In the genomic region with DNA sequence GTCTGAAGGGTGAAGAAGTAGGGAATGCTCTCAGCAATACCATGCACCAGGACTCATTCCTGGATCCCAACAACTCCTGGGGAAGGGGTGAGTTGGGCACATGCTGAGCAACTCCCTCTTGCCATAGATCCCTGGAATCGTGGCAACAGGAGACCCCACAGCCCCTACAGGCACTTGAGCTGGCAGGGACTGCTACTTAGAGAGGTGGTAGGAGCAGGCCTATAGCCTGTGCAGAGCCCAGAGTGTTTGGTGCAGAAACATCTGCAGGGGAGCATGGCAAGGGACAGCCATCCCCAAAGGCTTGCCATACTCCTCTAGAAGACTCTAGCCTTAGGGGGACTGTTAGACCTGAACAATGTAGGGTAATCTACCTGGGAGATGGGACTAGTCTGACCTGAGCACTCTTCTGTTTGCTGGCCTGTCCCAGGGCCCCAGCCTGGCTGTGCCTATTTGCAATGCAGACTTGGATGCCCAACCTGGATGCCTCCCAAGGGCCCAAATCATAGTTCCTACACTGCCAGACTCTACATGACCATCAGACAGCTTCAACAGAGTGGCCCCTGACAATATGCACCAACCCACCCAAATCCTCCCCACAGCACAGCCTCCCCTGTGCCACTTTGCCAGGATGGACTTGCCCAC, we compare ENCODE assay signal across 34 cellular contexts.
"Had no signal": no experiment of that assay in that cellular context is flagged by ENCODE, and none has a peak within 500 bp of the region (broad histone marks: within the 10 kb centered on the region; RNA-seq: fewer than 3 reads in every experiment).

No MANE protein-coding gene starts in this region.

- H3K9me3 ChIP-seq: adrenal gland, body of pancreas, breast epithelium had no signal

- H3K27ac Mint-ChIP-seq: activated B cell treated with CpG ODN at 0.5 μM for 24 hours; activated CD4-positive, alpha-beta memory T cell treated with anti-CD3 and anti-CD28 coated beads for 36 hours; activated CD4-positive, alpha-beta T cell treated with anti-CD3 and anti-CD28 coated beads, Interleukin-2, amount 10 ng/mL, durations not matched to agents 24 days and 14 days; activated CD8-positive, alpha-beta T cell treated with anti-CD3 and anti-CD28 coated beads for 36 hours; activated naive CD4-positive, alpha-beta T cell treated with anti-CD3 and anti-CD28 coated beads for 36 hours; activated naive CD4-positive, alpha-beta T cell treated with anti-CD3 and anti-CD28 coated beads, Interleukin-2, amount 50 U/mL, for 72 hours; activated naive CD8-positive, alpha-beta T cell treated with anti-CD3 and anti-CD28 coated beads for 36 hours; activated T-cell treated with anti-CD3 and anti-CD28 coated beads, Interleukin-2, amount 50 U/mL, for 72 hours; activated T-helper 1 cell treated with anti-CD3 and anti-CD28 coated beads, Interleukin-12 subunit alpha, Interleukin-12 subunit beta, Interleukin-2, Interleukin-4 antibody, amounts not matched to agents 30 ng/mL and 10 ng/mL and 1 ng/mL, durations not matched to agents 14 hours and 24 hours and 36 hours; activated T-helper 17 cell treated with anti-CD3 and anti-CD28 coated beads, Interleukin-2, amount 50 U/mL, for 72 hours; T-cell; T-helper 17 cell had no signal

- H3K27me3 ChIP-seq: adrenal gland, body of pancreas, brain microvascular endothelial cell, breast epithelium had no signal

- H3K27me3 Mint-ChIP-seq: activated B cell treated with CpG ODN at 0.5 μM for 24 hours; activated CD4-positive, alpha-beta memory T cell treated with anti-CD3 and anti-CD28 coated beads for 36 hours; activated CD4-positive, alpha-beta T cell treated with anti-CD3 and anti-CD28 coated beads, Interleukin-2, amount 10 ng/mL, durations not matched to agents 24 days and 14 days; activated CD8-positive, alpha-beta T cell treated with anti-CD3 and anti-CD28 coated beads for 36 hours; activated naive CD8-positive, alpha-beta T cell treated with anti-CD3 and anti-CD28 coated beads for 36 hours; activated T-helper 17 cell treated with anti-CD3 and anti-CD28 coated beads, Interleukin-2, amount 50 U/mL, for 72 hours; T-cell; T-helper 17 cell had no signal

- H3K36me3 Mint-ChIP-seq: activated CD4-positive, alpha-beta memory T cell treated with anti-CD3 and anti-CD28 coated beads for 36 hours; activated naive CD4-positive, alpha-beta T cell treated with anti-CD3 and anti-CD28 coated beads, Interleukin-2, amount 50 U/mL, for 72 hours; activated naive CD8-positive, alpha-beta T cell treated with anti-CD3 and anti-CD28 coated beads for 36 hours; T-cell had no signal

- ATAC-seq: activated CD8-positive, alpha-beta T cell treated with anti-CD3 and anti-CD28 coated beads for 36 hours; activated naive CD4-positive, alpha-beta T cell treated with anti-CD3 and anti-CD28 coated beads, Interleukin-2, amount 50 U/mL, for 72 hours; activated T-cell treated with anti-CD3 and anti-CD28 coated beads, Interleukin-2, amount 50 U/mL, for 4 hours; activated T-cell treated with anti-CD3 and anti-CD28 coated beads, Interleukin-2, amount 50 U/mL, for 72 hours; activated T-helper 17 cell treated with anti-CD3 and anti-CD28 coated beads, Interleukin-2, amount 50 U/mL, for 72 hours; body of pancreas; T-cell; T-helper 17 cell had no signal

- H3K4me1 Mint-ChIP-seq: activated B cell treated with CpG ODN at 0.5 μM for 24 hours; activated CD4-positive, alpha-beta T cell treated with anti-CD3 and anti-CD28 coated beads, Interleukin-2, amount 10 ng/mL, durations not matched to agents 24 days and 14 days; activated naive CD8-positive, alpha-beta T cell treated with anti-CD3 and anti-CD28 coated beads for 36 hours; activated T-helper 17 cell treated with anti-CD3 and anti-CD28 coated beads, Interleukin-2, amount 50 U/mL, for 72 hours; T-cell; T-helper 17 cell had no signal

- H3K36me3 ChIP-seq: adrenal gland, brain microvascular endothelial cell, breast epithelium had no signal

- H3K4me1 ChIP-seq: adrenal gland, body of pancreas, breast epithelium had no signal

- H3K27ac ChIP-seq: adrenal gland, body of pancreas, brain microvascular endothelial cell, breast epithelium, VCaP had no signal

- H3K4me3 ChIP-seq: adrenal gland, body of pancreas, breast epithelium had no signal

- H3K4me3 Mint-ChIP-seq: activated B cell treated with CpG ODN at 0.5 μM for 24 hours; activated CD4-positive, alpha-beta memory T cell treated with anti-CD3 and anti-CD28 coated beads for 36 hours; activated CD4-positive, alpha-beta T cell treated with anti-CD3 and anti-CD28 coated beads, Interleukin-2, amount 10 ng/mL, durations not matched to agents 24 days and 14 days; activated CD8-positive, alpha-beta T cell treated with anti-CD3 and anti-CD28 coated beads for 36 hours; activated naive CD4-positive, alpha-beta T cell treated with anti-CD3 and anti-CD28 coated beads for 36 hours; activated naive CD8-positive, alpha-beta T cell treated with anti-CD3 and anti-CD28 coated beads for 36 hours; activated T-cell treated with anti-CD3 and anti-CD28 coated beads, Interleukin-2, amount 50 U/mL, for 4 hours; activated T-cell treated with anti-CD3 and anti-CD28 coated beads, Interleukin-2, amount 50 U/mL, for 72 hours; activated T-helper 1 cell treated with anti-CD3 and anti-CD28 coated beads, Interleukin-12 subunit alpha, Interleukin-12 subunit beta, Interleukin-2, Interleukin-4 antibody, amounts not matched to agents 30 ng/mL and 10 ng/mL and 1 ng/mL, durations not matched to agents 14 hours and 24 hours and 36 hours; activated T-helper 17 cell treated with anti-CD3 and anti-CD28 coated beads, Interleukin-2, amount 50 U/mL, for 72 hours; T-cell; T-helper 17 cell had no signal

- FAIRE-seq: astrocyte, TTC549 had no signal

- DNase-seq: activated B cell treated with CpG ODN at 0.5 μM for 24 hours; activated CD4-positive, alpha-beta memory T cell treated with anti-CD3 and anti-CD28 coated beads for 36 hours; activated CD4-positive, alpha-beta T cell treated with anti-CD3 and anti-CD28 coated beads for 4 hours; activated CD4-positive, alpha-beta T cell treated with anti-CD3 and anti-CD28 coated beads, Interleukin-2, amount 10 ng/mL, durations not matched to agents 24 days and 14 days; activated CD4-positive, alpha-beta T cell treated with anti-CD3 and anti-CD28 coated beads, Interleukin-2, amount 50 U/mL, for 1 hour; activated CD4-positive, alpha-beta T cell treated with anti-CD3 and anti-CD28 coated beads, Interleukin-2, amount 50 U/mL, for 4 hours; activated CD4-positive, CD25-positive, alpha-beta regulatory T cell treated with anti-CD3 and anti-CD28 coated beads, Interleukin-2, amount 50 U/mL, for 72 hours; activated CD8-positive, alpha-beta memory T cell treated with anti-CD3 and anti-CD28 coated beads, Interleukin-2, amount 50 U/mL, for 4 hours; activated CD8-positive, alpha-beta T cell treated with anti-CD3 and anti-CD28 coated beads for 36 hours; activated effector memory CD4-positive, alpha-beta T cell treated with anti-CD3 and anti-CD28 coated beads, Interleukin-2, amount 50 U/mL, for 16 hours; activated gamma-delta T cell treated with Interleukin-2 at 50 U/mL for 16 hours; activated naive CD4-positive, alpha-beta T cell; activated naive CD4-positive, alpha-beta T cell treated with anti-CD3 and anti-CD28 coated beads for 36 hours; activated naive CD4-positive, alpha-beta T cell treated with anti-CD3 and anti-CD28 coated beads, Interleukin-2, amount 50 U/mL, for 16 hours; activated naive CD8-positive, alpha-beta T cell treated with anti-CD3 and anti-CD28 coated beads for 36 hours; activated T-cell treated with anti-CD3 and anti-CD28 coated beads for 4 hours; activated T-cell treated with anti-CD3 and anti-CD28 coated beads, Interleukin-2, amount 50 U/mL, for 1 hour; activated T-cell treated with anti-CD3 and anti-CD28 coated beads, Interleukin-2, amount 50 U/mL, for 4 hours; activated T-cell treated with anti-CD3 and anti-CD28 coated beads, Interleukin-2, amount 50 U/mL, for 72 hours; amniotic stem cell; body of pancreas; brain microvascular endothelial cell; central memory CD4-positive, alpha-beta T cell; T-cell; T-helper 17 cell; T1000 had no signal
